In genomic region chr16:85134794-85135153, GRCh38 we compare ENCODE assay signal across 19 cellular contexts. TPM values are rescaled to one million over a fixed set of nuclear protein-coding genes. Genes with fewer than 3 reads are reported as not detected.
DNase-seq lines count a peak whose midpoint lies in the region; ATAC-seq, FAIRE-seq and TF ChIP-seq lines count a peak whose summit lies in the region.
"Had no signal": no experiment of that assay in that cellular context is flagged by ENCODE, and none has a peak within 500 bp of the region (broad histone marks: within the 10 kb centered on the region; RNA-seq: fewer than 3 reads in every experiment).

No MANE protein-coding gene starts in this region.

- in situ Hi-C loops in K562 (cut with MboI), result no loop called here

- no peak overlapping the region for H3K4me3 Mint-ChIP-seq in nephron progenitor cell
- H3K4me3 Mint-ChIP-seq: CD4-positive, CD25-positive, alpha-beta regulatory T cell had no signal

- CTCF ChIA-PET in HEK293 (lab: Yijun Ruan, JAX) (no interaction called here), K562 (lab: Yijun Ruan, JAX; ENCODE audit: low intra/inter-chr PET ratio) (no interaction called here)

- no peaks in the 10 kb centered on the region for H3K9me3 Mint-ChIP-seq in nephron progenitor cell
- H3K9me3 Mint-ChIP-seq: CD4-positive, CD25-positive, alpha-beta regulatory T cell had no signal

- 28% methylated on average over 14 of the region's 14 CpGs for WGBS in K562 (ENCODE audit: insufficient coverage, low coverage, missing lambda C conversion rate)
- WGBS in psoas muscle, 3 donors, result 58 to 69% (median 60%) methylated on average over 13 to 14 of the region's 14 CpGs

- no peak for TF ChIP-seq POLR2A in K562 (conservative IDR thresholded peaks at IDR 0.05)

- peak overlapping the region; percentile 71 for H2AFZ ChIP-seq in K562 (ENCODE audit: low read depth, low read length)
- H2AFZ ChIP-seq: GM23248, PC-9 had no signal

- H3K36me3 Mint-ChIP-seq in nephron progenitor cell (ENCODE audit: low read depth), result no peaks in the 10 kb centered on the region
- H3K36me3 Mint-ChIP-seq: CD4-positive, CD25-positive, alpha-beta regulatory T cell had no signal

- no peaks in the 10 kb centered on the region for H3K36me3 ChIP-seq in HEK293 (ENCODE audit: control insufficient read depth in 2 of 2, insufficient read depth in 1 of 2, low read length in 2 of 2)
- no peaks in the 10 kb centered on the region for H3K36me3 ChIP-seq in K562 (ENCODE audit: control insufficient read depth, insufficient read depth, low read length)
- no peaks in the 10 kb centered on the region for H3K36me3 ChIP-seq in left ventricle myocardium inferior
- no peaks in the 10 kb centered on the region for H3K36me3 ChIP-seq in psoas muscle (ENCODE audit: insufficient read depth in 1 of 2, low read depth in 1 of 2)

- H3K4me1 ChIP-seq in HEK293 (ENCODE audit: control insufficient read depth, insufficient read depth, low read length) (no peaks in the 10 kb centered on the region), K562 (replicated peaks in 1 of 2; ENCODE audit: control insufficient read depth in 2 of 2, insufficient read depth in 2 of 2, low read length in 2 of 2) (peaks cover 9 to 33% of the 10 kb centered on the region in 2 experiments; a peak in 4 of 5 replicates), left ventricle myocardium inferior (peaks cover 68% of the 10 kb centered on the region), psoas muscle (peaks cover 35% of the 10 kb centered on the region)

- H3K27ac ChIP-seq in HEK293 (ENCODE audit: extremely low read depth, low read depth, low read length) (no peak overlapping the region), K562 (ENCODE audit: extremely low read depth, low read depth, low read length) (no peak overlapping the region), left ventricle myocardium inferior (replicated peaks) (peak overlapping the region; percentile 59), psoas muscle (peak overlapping the region; percentile 30)
- H3K27ac ChIP-seq: GM23248, PC-9 had no signal

- peaks cover 8 to 50% of the 10 kb centered on the region in 2 experiments for H3K27me3 ChIP-seq in K562 (ENCODE audit: control insufficient read depth in 2 of 2, insufficient read depth in 2 of 2, low read length in 2 of 2)
- H3K27me3 ChIP-seq in left ventricle myocardium inferior (ENCODE audit: low read depth), result no peaks in the 10 kb centered on the region
- no peaks in the 10 kb centered on the region for H3K27me3 ChIP-seq in psoas muscle (ENCODE audit: insufficient read depth in 3 of 3, low read length in 2 of 3)

- no peaks in the 10 kb centered on the region for H3K79me2 ChIP-seq in K562 (ENCODE audit: control insufficient read depth, insufficient read depth, low read length)

- no peak overlapping the region for H3K27ac Mint-ChIP-seq in nephron progenitor cell

- no peaks in the 10 kb centered on the region for H3K9me1 ChIP-seq in K562 (ENCODE audit: control insufficient read depth, insufficient read depth, low read length)

- intact Hi-C loops in K562 (cut with micrococcal nuclease), result no loop called here
- intact Hi-C loops in left ventricle myocardium inferior (cut with micrococcal nuclease), result no loop called here
- intact Hi-C loops in psoas muscle (cut with DNase I), result no loop called here

- no TSS peak for BruUV-seq in K562 (replicated peaks; lab: Mats Ljungman, UMichigan)

- peak overlapping the region in 1 of 2 experiments; percentile 49; a peak in 1 of 4 replicates for H3K9ac ChIP-seq in K562 (ENCODE audit: insufficient read depth in 1 of 2, low read depth in 2 of 2, low read length in 2 of 2)
- H3K9ac ChIP-seq: GM23248 had no signal

- ATAC-seq in K562 (peak; percentile 65), psoas muscle (no peak), HG03469 (IDR thresholded peaks at IDR 0.05; ENCODE audit: unreplicated experiment) (no peak)

- peaks cover 58% of the 10 kb centered on the region for H3K4me1 Mint-ChIP-seq in nephron progenitor cell

- DNase-seq in K562 (ENCODE audit: extremely low read depth in 1 of 4, low spot score in 3 of 4) (peak; percentile 58 to 82 (median 70)), left ventricle myocardium inferior (peak; percentile 66), psoas muscle (no peak), NCI-H2081 treated with DMSO at 0.1 percent for 48 hours (lab: John Stamatoyannopoulos, UW) (no peak), nephron progenitor cell (no peak)
- DNase-seq: Calu3, GM23248, MM.1S, NCI-H1105, NCI-H1694 treated with DMSO at 0.1 percent for 48 hours, NCI-H774, PC-9, SHP77 had no signal

- H3K4me2 ChIP-seq in K562 (ENCODE audit: insufficient read depth, low read length), result peak overlapping the region; percentile 25
- H3K4me2 ChIP-seq: PC-9 had no signal

- no peak for TF ChIP-seq RAD21 in K562 (CRISPR knock-in tag; conservative IDR thresholded peaks at IDR 0.05 in 1 of 2, IDR thresholded peaks at IDR 0.05 in 1 of 2)

- TF ChIP-seq CTCF in HEK293 (tag by site-specific recombination; IDR thresholded peaks at IDR 0.05), result no peak
- no peak for TF ChIP-seq CTCF in K562 (IDR thresholded peaks at IDR 0.05 in 2 of 3, conservative IDR thresholded peaks at IDR 0.05 in 1 of 3; ENCODE audit: insufficient read depth in 2 of 3, low read depth in 1 of 3, low read length in 3 of 3)
- no peak for TF ChIP-seq CTCF in left ventricle myocardium inferior (IDR thresholded peaks at IDR 0.05; ENCODE audit: borderline replicate concordance)
- TF ChIP-seq CTCF in psoas muscle (IDR thresholded peaks at IDR 0.05), result no peak
- no peak for TF ChIP-seq CTCF in nephron progenitor cell (IDR thresholded peaks at IDR 0.05)

- H3K9me3 ChIP-seq in HEK293 (ENCODE audit: control insufficient read depth, insufficient read depth, low read depth, low read length), result no peaks in the 10 kb centered on the region
- no peaks in the 10 kb centered on the region for H3K9me3 ChIP-seq in K562 (replicated peaks; ENCODE audit: control insufficient read depth, insufficient read depth, low read depth, low read length)
- no peaks in the 10 kb centered on the region for H3K9me3 ChIP-seq in left ventricle myocardium inferior (replicated peaks)
- no peaks in the 10 kb centered on the region for H3K9me3 ChIP-seq in psoas muscle

- FAIRE-seq in K562 (lab: Jason Lieb, UNC), result no peak
- FAIRE-seq: GM12891 had no signal

- POLR2A ChIA-PET in HEK293 (lab: Yijun Ruan, JAX), result interaction anchor here (0.6 kb wide), 1 partner anchor 222 kb away, joined by 3 read pairs; no protein-coding TSS in a partner anchor
- POLR2A ChIA-PET in K562 (lab: Yijun Ruan, JAX), result interaction anchor here (1.3 kb wide), 1 partner anchor 104 kb away, joined by 3 read pairs; no protein-coding TSS in a partner anchor

- no peak for TF ChIP-seq EP300 in K562 (IDR thresholded peaks at IDR 0.05; ENCODE audit: low read length)

- H3K4me3 ChIP-seq in HEK293 (ENCODE audit: low read depth, low read length), result no peak overlapping the region
- H3K4me3 ChIP-seq in K562, result no peak overlapping the region
- H3K4me3 ChIP-seq in left ventricle myocardium inferior, result no peak overlapping the region
- H3K4me3 ChIP-seq in psoas muscle, result no peak overlapping the region
- H3K4me3 ChIP-seq: GM23248, PC-9 had no signal

- peaks cover 14% of the 10 kb centered on the region for H3K27me3 Mint-ChIP-seq in nephron progenitor cell (ENCODE audit: low read depth, poor library complexity)

- peaks cover 13% of the 10 kb centered on the region; the same call in 1 of the 2 replicates for H4K20me1 ChIP-seq in K562 (replicated peaks; ENCODE audit: control insufficient read depth, insufficient read depth, low read length)

TF ChIP-seq in HEK293, 187 proteins besides CTCF, POLR2A, EP300 and RAD21 (continues in another document):
- no peak for TF ChIP-seq ZNF354C (tag by site-specific recombination; IDR thresholded peaks at IDR 0.05; ENCODE audit: borderline replicate concordance, low read depth)

TF ChIP-seq in K562, 482 proteins besides CTCF, POLR2A, EP300 and RAD21 (continues in another document):
- TF ChIP-seq POLR2B (IDR thresholded peaks at IDR 0.05; ENCODE audit: low read depth, partially characterized antibody), result no peak
- no peak for TF ChIP-seq MEF2D (tag; conservative IDR thresholded peaks at IDR 0.05; ENCODE audit: low read depth)

RNA-seq across cellular contexts. Expression of gene CIBAR2, which starts 22.5 kb away (rescaled TPM):
- total RNA-seq in K562 (2011; cell fraction: chromatin; rRNA removed; ENCODE audit: low replicate concordance), result not detected in 2 replicates
- total RNA-seq in K562 (2011; cell fraction: nucleolus; rRNA removed), result not detected in 2 replicates
- not detected in 2 replicates for total RNA-seq in K562 (2011; cell fraction: nucleoplasm; rRNA removed)
- not detected in 2 replicates for total RNA-seq in K562 (2014; rRNA removed)
- not detected in 2 replicates for total RNA-seq in K562 (2014; rRNA removed; fragmentation: Illumina TruSeq; extraction: Trizol)
- total RNA-seq in K562 (2015; rRNA removed; fragmentation: Illumina TruSeq; extraction: Trizol), result not detected in 2 replicates
- not detected in 2 replicates for total RNA-seq in K562 (2021)
- polyA plus RNA-seq in K562 (2011; rRNA removed), result not detected in 2 replicates
- not detected in 2 replicates for polyA plus RNA-seq in K562 (2011; cell fraction: cytosol; rRNA removed)
- not detected in 2 replicates for polyA plus RNA-seq in K562 (2011; cell fraction: nucleus; rRNA removed)
- not detected in 2 replicates for polyA plus RNA-seq in K562 (2012)
- polyA plus RNA-seq in K562 (2014; fragmentation: Illumina TruSeq; extraction: Trizol), result not detected in 2 replicates
- polyA plus RNA-seq in K562 (2014; fragmentation: Nextera tagmentation; extraction: Ambion mirVana), result not detected
- not detected in 2 replicates for polyA plus RNA-seq in K562 (2014; rRNA removed)
- not detected in 2 replicates for polyA minus RNA-seq in K562 (2011; rRNA and poly(A)+ RNA removed)
- polyA minus RNA-seq in K562 (2011; cell fraction: cytosol; rRNA and poly(A)+ RNA removed), result not detected in 2 replicates
- polyA minus RNA-seq in K562 (2011; cell fraction: nucleus; rRNA and poly(A)+ RNA removed), result not detected in 2 replicates
- not detected for total RNA-seq in left ventricle myocardium inferior
- under 1 TPM in 1 of 4 donors, not detected in 3; 0.36 TPM for total RNA-seq in psoas muscle
- not detected for polyA plus RNA-seq in psoas muscle
- total RNA-seq: A673; Calu3; CD4-positive, CD25-positive, alpha-beta regulatory T cell; GM23248; NCI-H460; PC-9 had no signal
- polyA plus RNA-seq: CD4-positive, CD25-positive, alpha-beta regulatory T cell; GM23248 had no signal

Comparison
In these comparisons a context has a peak if more than half of its experiments do, and no peak if none do; other contexts are left out.
1. H3K27ac ChIP-seq: peak in left ventricle myocardium inferior (single experiment) and psoas muscle (single experiment); none in HEK293 (single experiment) and K562 (single experiment).
2. DNase-seq: peak in K562 (4 of 4) and left ventricle myocardium inferior (single experiment); none in psoas muscle (0 of 2), NCI-H2081 treated with DMSO at 0.1 percent for 48 hours (single experiment) and nephron progenitor cell (single experiment).
3. Of the 44 proteins assayed by ChIP-seq in both K562 and HEK293: peak only in K562: PRDM10 and ZBTB7A; only in HEK293: KLF1; in both: none; in neither: 41.